ENCODE assay signal across 7 cellular contexts in genomic region chr22:37176464-37177061, GRCh38. TPM values are rescaled to one million over a fixed set of nuclear protein-coding genes. Genes with fewer than 3 reads are reported as not detected.
DNase-seq lines count a peak whose midpoint lies in the region; TF ChIP-seq lines count a peak whose summit lies in the region.

No MANE protein-coding gene starts in this region.

- no peak overlapping the region for H3K27ac Mint-ChIP-seq in activated CD4-positive, alpha-beta T cell treated with anti-CD3 and anti-CD28 coated beads, Interleukin-2, amount 10 ng/mL, durations not matched to agents 24 days and 14 days

- no peak for TF ChIP-seq EP300 in suprapubic skin (IDR thresholded peaks at IDR 0.05)

- peak in 55 of 76 experiments; percentile 5 to 71 (median 41) for DNase-seq in HUDEP-2 (lab: John Stamatoyannopoulos, UW; ENCODE audit: unreplicated experiment in 76 of 76)
- peak; percentile 57 for DNase-seq in astrocyte of the spinal cord (ENCODE audit: low read depth, low spot score)
- peak; percentile 84 for DNase-seq in left kidney (ENCODE audit: low read depth, low spot score)
- DNase-seq in suprapubic skin (ENCODE audit: low spot score in 2 of 2), result peak; percentile 82 to 85
- no peak for DNase-seq in NCI-H2196 treated with DMSO at 0.1 percent for 48 hours (lab: John Stamatoyannopoulos, UW; ENCODE audit: unreplicated experiment)
- no peak for DNase-seq in stimulated activated CD4-positive, alpha-beta T cell treated with anti-CD3 and anti-CD28 coated beads, Interleukin-2, amount 100 ng/mL, for 24 hours
- DNase-seq in activated CD4-positive, alpha-beta T cell treated with anti-CD3 and anti-CD28 coated beads, Interleukin-2, amount 10 ng/mL, durations not matched to agents 24 days and 14 days, result no peak

- intact Hi-C loops in activated CD4-positive, alpha-beta T cell treated with anti-CD3 and anti-CD28 coated beads, Interleukin-2, amount 10 ng/mL, durations not matched to agents 24 days and 14 days (cut with micrococcal nuclease), result no loop called here

- no peaks in the 10 kb centered on the region for H3K36me3 Mint-ChIP-seq in activated CD4-positive, alpha-beta T cell treated with anti-CD3 and anti-CD28 coated beads, Interleukin-2, amount 10 ng/mL, durations not matched to agents 24 days and 14 days (ENCODE audit: low read depth)

- WGBS in suprapubic skin, result 14% methylated on average over 23 of the region's 23 CpGs

- H3K4me1 ChIP-seq in suprapubic skin, result peaks cover 51% of the 10 kb centered on the region

- H3K9me3 ChIP-seq in suprapubic skin, result no peaks in the 10 kb centered on the region

- TF ChIP-seq CTCF in astrocyte of the spinal cord (IDR thresholded peaks at IDR 0.05; ENCODE audit: low read depth, low read length) (no peak), suprapubic skin (IDR thresholded peaks at IDR 0.05) (no peak)

- H3K4me1 Mint-ChIP-seq in activated CD4-positive, alpha-beta T cell treated with anti-CD3 and anti-CD28 coated beads, Interleukin-2, amount 10 ng/mL, durations not matched to agents 24 days and 14 days, result peaks cover 5% of the 10 kb centered on the region

- H3K27me3 ChIP-seq in suprapubic skin, result no peaks in the 10 kb centered on the region

- peak in 1 of 2 donors; percentile 16 for TF ChIP-seq POLR2A in suprapubic skin (IDR thresholded peaks at IDR 0.05)

- H3K9me3 Mint-ChIP-seq in activated CD4-positive, alpha-beta T cell treated with anti-CD3 and anti-CD28 coated beads, Interleukin-2, amount 10 ng/mL, durations not matched to agents 24 days and 14 days, result no peaks in the 10 kb centered on the region

- H3K4me3 Mint-ChIP-seq in activated CD4-positive, alpha-beta T cell treated with anti-CD3 and anti-CD28 coated beads, Interleukin-2, amount 10 ng/mL, durations not matched to agents 24 days and 14 days, result no peak overlapping the region

- H3K27ac ChIP-seq in suprapubic skin, result peak overlapping the region; percentile 54

- peaks cover 9% of the 10 kb centered on the region for H3K27me3 Mint-ChIP-seq in activated CD4-positive, alpha-beta T cell treated with anti-CD3 and anti-CD28 coated beads, Interleukin-2, amount 10 ng/mL, durations not matched to agents 24 days and 14 days

- in situ Hi-C loops in astrocyte of the spinal cord (cut with HindIII; ENCODE audit: low sequenced_read_pairs), result no loop called here

- H3K4me3 ChIP-seq in astrocyte of the spinal cord (ENCODE audit: low read depth, low read length) (no peak overlapping the region), suprapubic skin (peak overlapping the region; percentile 13)

- H3K36me3 ChIP-seq in suprapubic skin, result no peaks in the 10 kb centered on the region

RNA-seq across cellular contexts. Expression of gene C1QTNF6, which starts 11.5 kb away (rescaled TPM):
- 1 to 10 TPM; 1.2 to 8.4 (median 2.7) TPM for total RNA-seq in suprapubic skin
- 6.0 and 6.9 TPM in 2 replicates for total RNA-seq in activated CD4-positive, alpha-beta T cell treated with anti-CD3 and anti-CD28 coated beads, Interleukin-2, amount 10 ng/mL, durations not matched to agents 24 days and 14 days

RNA-seq across cellular contexts. Expression of gene IL2RB, which starts 26.8 kb away (rescaled TPM):
- total RNA-seq in suprapubic skin, result 10 to 100 TPM in 3 of 4 donors, 1 to 10 TPM in 1; 8.9 to 29.7 (median 12.4) TPM
- total RNA-seq in activated CD4-positive, alpha-beta T cell treated with anti-CD3 and anti-CD28 coated beads, Interleukin-2, amount 10 ng/mL, durations not matched to agents 24 days and 14 days, result 288 and 296 TPM in 2 replicates

RNA-seq across cellular contexts. Expression of gene SSTR3, which starts 35.7 kb away (rescaled TPM):
- not detected for total RNA-seq in suprapubic skin
- total RNA-seq in activated CD4-positive, alpha-beta T cell treated with anti-CD3 and anti-CD28 coated beads, Interleukin-2, amount 10 ng/mL, durations not matched to agents 24 days and 14 days, result 3.5 and 4.0 TPM in 2 replicates

Comparison
In these comparisons a context has a peak if more than half of its experiments do, and no peak if none do; other contexts are left out.
1. DNase-seq: peak in HUDEP-2 (55 of 76), astrocyte of the spinal cord (single experiment), left kidney (single experiment) and suprapubic skin (2 of 2); none in NCI-H2196 treated with DMSO at 0.1 percent for 48 hours (single experiment), stimulated activated CD4-positive, alpha-beta T cell treated with anti-CD3 and anti-CD28 coated beads, Interleukin-2, amount 100 ng/mL, for 24 hours (0 of 2) and activated CD4-positive, alpha-beta T cell treated with anti-CD3 and anti-CD28 coated beads, Interleukin-2, amount 10 ng/mL, durations not matched to agents 24 days and 14 days (single experiment).